Comparison of ENCODE assay signal across 8 cellular contexts in genomic region chr2:95681589-95682081, GRCh38.
DNase-seq lines count a peak whose midpoint lies in the region; ATAC-seq, FAIRE-seq and TF ChIP-seq lines count a peak whose summit lies in the region.
"Not testable (repeated sequence)": the region's sequence is repeated elsewhere in the genome, so short reads cannot be mapped to it uniquely, and the experiment has no call there.

No MANE protein-coding gene starts in this region.

- not testable (repeated sequence) for H3K4me3 ChIP-seq in A549; GM23248; foreskin fibroblast (ENCODE audit: low read depth in 1 of 2, low read length in 2 of 2); right cardiac atrium (ENCODE audit: low read length); small intestine (ENCODE audit: low read depth in 1 of 2, low read length in 2 of 2)
- peak overlapping the region in 1 of 2 experiments; percentile 74 for H3K4me3 ChIP-seq in mesenchymal stem cell (ENCODE audit: insufficient read depth in 1 of 2, low read depth in 1 of 2, low read length in 2 of 2)

- H3K4me1 ChIP-seq in A549 = peaks cover 13% of the 10 kb centered on the region
- H3K4me1 ChIP-seq in GM23248 (ENCODE audit: insufficient read depth) = peaks cover 31% of the 10 kb centered on the region
- not testable (repeated sequence) for H3K4me1 ChIP-seq in right cardiac atrium (ENCODE audit: control insufficient read depth, insufficient read depth, low read length); small intestine (ENCODE audit: control insufficient read depth in 2 of 2, insufficient read depth in 1 of 2, low read depth in 1 of 2, low read length in 1 of 2)
- peaks cover 11% of the 10 kb centered on the region for H3K4me1 ChIP-seq in mesenchymal stem cell (ENCODE audit: control insufficient read depth, insufficient read depth, low read depth, low read length)

- not testable (repeated sequence) for H3K27ac ChIP-seq in A549; GM23248; right cardiac atrium (ENCODE audit: low read length); mesenchymal stem cell (ENCODE audit: low read length, poor library complexity, severe bottlenecking); small intestine (ENCODE audit: low read depth in 1 of 2, low read length in 1 of 2)

- WGBS in A549 (ENCODE audit: missing lambda C conversion rate) = 76% methylated on average over 6 of the region's 6 CpGs
- WGBS in GM23248 (ENCODE audit: low coverage in 1 of 2, low lambda C conversion rate in 2 of 2, missing lambda C conversion rate in 2 of 2), 2 experiments = 2 to 3% methylated on average over 6 of the region's 6 CpGs
- 26% methylated on average over 6 of the region's 6 CpGs for WGBS in right cardiac atrium
- 58% methylated on average over 4 of the region's 6 CpGs for WGBS in mesenchymal stem cell
- WGBS in small intestine, 3 donors = 5 to 40% (median 22%) methylated on average over 4 to 6 of the region's 6 CpGs

- H2BK120ac ChIP-seq in mesenchymal stem cell (ENCODE audit: low read depth, low read length) = not testable (repeated sequence)

- ATAC-seq in A549 (peak; percentile 12 to 39; a peak in 2 of 6 replicates), right cardiac atrium (peak; percentile 80 to 81)

- H3K36me3 ChIP-seq in GM23248 (ENCODE audit: low read depth); mesenchymal stem cell (ENCODE audit: control insufficient read depth in 1 of 2, insufficient read depth in 2 of 2, low read depth in 1 of 2, low read length in 2 of 2); small intestine (ENCODE audit: control insufficient read depth in 2 of 2, insufficient read depth in 2 of 2, low read length in 2 of 2): not testable (repeated sequence)

- TF ChIP-seq RAD21 in A549 (conservative IDR thresholded peaks at IDR 0.05 in 1 of 2, IDR thresholded peaks at IDR 0.05 in 1 of 2) = not testable (repeated sequence)

- TF ChIP-seq EP300 in A549 (IDR thresholded peaks at IDR 0.05) = not testable (repeated sequence)

- TF ChIP-seq POLR2A in A549 (IDR thresholded peaks at IDR 0.05; ENCODE audit: low read length) = not testable (repeated sequence)

- not testable (repeated sequence) for H4K20me1 ChIP-seq in GM23248 (ENCODE audit: insufficient read depth)

- CTCF ChIA-PET in A549 (lab: Yijun Ruan, JAX) = not testable (repeated sequence)

- not testable (repeated sequence) for H2AK5ac ChIP-seq in mesenchymal stem cell (ENCODE audit: low read length, severe bottlenecking)

- not testable (repeated sequence) for H2AFZ ChIP-seq in GM23248; mesenchymal stem cell (ENCODE audit: low read depth, low read length)

- not testable (repeated sequence) for TF ChIP-seq CTCF in A549 (IDR thresholded peaks at IDR 0.05); foreskin fibroblast (IDR thresholded peaks at IDR 0.05; ENCODE audit: low read depth, low read length)

- H2BK5ac ChIP-seq in mesenchymal stem cell (ENCODE audit: low read depth, low read length, poor library complexity, severe bottlenecking) = not testable (repeated sequence)

- not testable (repeated sequence) for H3K9me3 ChIP-seq in A549; GM23248 (ENCODE audit: low read depth); right cardiac atrium (ENCODE audit: control insufficient read depth, low read length); mesenchymal stem cell (ENCODE audit: control insufficient read depth, low read length); small intestine (ENCODE audit: control insufficient read depth, low read depth)

- not testable (repeated sequence) for DNase-seq in A549 (ENCODE audit: low read depth in 1 of 2, low spot score in 1 of 2); mesenchymal stem cell
- DNase-seq in GM23248 = peak; percentile 51
- peak; percentile 25 for DNase-seq in NCI-H2171 treated with DMSO at 0.1 percent for 48 hours (lab: John Stamatoyannopoulos, UW)
- DNase-seq in astrocyte of the hippocampus (ENCODE audit: low read depth, low spot score) = peak; percentile 43
- DNase-seq in foreskin fibroblast = peak; percentile 30 to 34
- DNase-seq in right cardiac atrium = peak in 2 of 3 donors; percentile 43 to 58
- peak; percentile 18 for DNase-seq in small intestine

- H2BK12ac ChIP-seq in mesenchymal stem cell (ENCODE audit: low read length in 2 of 2) = not testable (repeated sequence)

- H2BK15ac ChIP-seq in mesenchymal stem cell (ENCODE audit: low read depth, poor library complexity, severe bottlenecking) = not testable (repeated sequence)

- intact Hi-C loops in right cardiac atrium (cut with DNase I) = loop anchor here in 1 of 4 donors (10.0 kb wide), 1 partner anchor 1183 kb away; no protein-coding TSS in a partner anchor

- not testable (repeated sequence) for H3K79me2 ChIP-seq in GM23248 (ENCODE audit: insufficient read depth)

- POLR2A ChIA-PET in A549 (lab: Yijun Ruan, JAX) = not testable (repeated sequence)

- H3F3A ChIP-seq in GM23248 (ENCODE audit: insufficient read depth) = peaks cover 21% of the 10 kb centered on the region

- in situ Hi-C loops in GM23248 (cut with MboI) = not testable (repeated sequence)

- not testable (repeated sequence) for H3K14ac ChIP-seq in mesenchymal stem cell (ENCODE audit: low read length in 2 of 2)

- not testable (repeated sequence) for H3K4ac ChIP-seq in mesenchymal stem cell (ENCODE audit: low read depth in 1 of 2, low read length in 2 of 2)

- H4K8ac ChIP-seq in mesenchymal stem cell (ENCODE audit: low read length) = not testable (repeated sequence)

- H3K4me2 ChIP-seq in A549; mesenchymal stem cell (ENCODE audit: low read length, poor library complexity, severe bottlenecking): not testable (repeated sequence)
- H3K4me2 ChIP-seq in GM23248 (ENCODE audit: unreplicated experiment) = peak overlapping the region; percentile 7

- peak; percentile 56 for FAIRE-seq in A549 (lab: Jason Lieb, UNC)
- not testable (repeated sequence) for FAIRE-seq in small intestine (lab: Jason Lieb, UNC)

- H4K91ac ChIP-seq in mesenchymal stem cell (ENCODE audit: low read length) = not testable (repeated sequence)

- H3K23ac ChIP-seq in mesenchymal stem cell (ENCODE audit: low read length in 2 of 2) = not testable (repeated sequence)

- H3K79me1 ChIP-seq in mesenchymal stem cell (replicated peaks; ENCODE audit: low read length, poor library complexity, severe bottlenecking) = not testable (repeated sequence)

- H3K27me3 ChIP-seq in GM23248 (replicated peaks; ENCODE audit: insufficient read depth); right cardiac atrium (ENCODE audit: control insufficient read depth, insufficient read depth); mesenchymal stem cell (ENCODE audit: control insufficient read depth in 1 of 2, insufficient read depth in 1 of 2, low read length in 2 of 2); small intestine (ENCODE audit: control insufficient read depth in 2 of 2, insufficient read depth in 2 of 2, low read length in 2 of 2): not testable (repeated sequence)

- H3K18ac ChIP-seq in mesenchymal stem cell (ENCODE audit: low read depth in 1 of 2, low read length in 2 of 2) = not testable (repeated sequence)

- not testable (repeated sequence) for H3K9ac ChIP-seq in GM23248
- H3K9ac ChIP-seq in mesenchymal stem cell (ENCODE audit: low read length) = peak overlapping the region; percentile 90

- H3K9me2 ChIP-seq in GM23248 (ENCODE audit: insufficient read depth) = not testable (repeated sequence)
